Comparison of ENCODE assay signal across 8 cellular contexts in the genomic region with DNA sequence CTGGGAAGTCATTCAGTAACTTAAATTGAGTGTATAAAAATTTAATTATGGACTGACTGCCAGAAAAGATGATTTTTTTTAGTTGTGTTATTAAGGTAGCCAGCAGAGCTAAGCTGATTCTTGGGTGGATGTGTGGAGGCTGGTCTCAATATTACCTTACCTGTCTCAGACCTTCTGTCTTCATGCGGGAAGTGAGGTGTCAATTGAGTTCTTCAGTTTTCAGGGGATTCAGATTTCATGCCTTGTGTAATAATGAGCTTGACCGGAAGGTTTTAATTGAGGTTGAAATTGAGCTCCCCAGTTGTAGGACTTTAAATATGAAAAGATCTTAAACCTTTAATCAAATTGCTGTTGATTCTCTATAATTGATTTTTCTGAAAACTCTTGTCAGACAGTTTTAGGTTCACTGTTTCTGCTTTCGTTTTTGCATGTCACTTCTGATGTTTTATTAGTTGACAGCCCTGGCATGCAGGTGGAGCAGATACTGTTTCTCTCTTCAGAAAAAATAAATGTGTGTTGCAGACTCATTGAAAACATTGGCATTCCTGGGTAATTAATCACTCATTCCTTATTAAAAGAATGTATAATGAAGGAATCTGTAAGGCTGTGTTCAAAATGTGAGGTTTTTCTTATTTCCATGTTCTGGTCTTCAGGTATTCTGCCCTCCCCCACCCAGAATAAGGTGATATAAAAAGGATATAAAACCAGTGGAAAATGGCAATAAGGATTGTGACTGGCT. TPM values are rescaled to one million over a fixed set of nuclear protein-coding genes. Genes with fewer than 3 reads are reported as not detected.
A peak's percentile ranks its signal among the peaks of the same experiment; 100 is the strongest.
DNase-seq lines count a peak whose midpoint lies in the region; ATAC-seq and TF ChIP-seq lines count a peak whose summit lies in the region.

No MANE protein-coding gene starts in this region.

- DNase-seq in heart right ventricle = no peak
- no peak for DNase-seq in left ventricle myocardium superior
- DNase-seq in colonic mucosa = no peak
- DNase-seq in psoas muscle = no peak
- DNase-seq in ACHN = no peak
- no peak for DNase-seq in NCI-H1694 (lab: John Stamatoyannopoulos, UW)
- no peak for DNase-seq in DMS114 treated with DMSO at 0.1 percent for 48 hours (lab: John Stamatoyannopoulos, UW; ENCODE audit: unreplicated experiment)

- H3K9me3 ChIP-seq in heart right ventricle (no peaks in the 10 kb centered on the region), colonic mucosa (no peaks in the 10 kb centered on the region), psoas muscle (no peaks in the 10 kb centered on the region)

- in situ Hi-C loops in ACHN (cut with HindIII; ENCODE audit: low pct_ligation_motif_present, low pct_unique_long_range_greater_than_20kb, low sequenced_read_pairs) = no loop called here

- TF ChIP-seq CTCF in heart right ventricle (IDR thresholded peaks at IDR 0.05) = no peak
- no peak for TF ChIP-seq CTCF in colonic mucosa (IDR thresholded peaks at IDR 0.05)
- no peak for TF ChIP-seq CTCF in psoas muscle (IDR thresholded peaks at IDR 0.05)

- H3K4me3 ChIP-seq in heart right ventricle (peak overlapping the region in 7 of 10 donors; percentile 3 to 48 (median 47)), colonic mucosa (peak overlapping the region; percentile 35), psoas muscle (peak overlapping the region; percentile 42)

- intact Hi-C loops in heart right ventricle (cut with DNase I) (loop anchor here in 1 of 10 donors (10.0 kb wide), 1 partner anchor 54 kb away; the partner anchor contains the start of gene SCAANT1), left ventricle myocardium superior (cut with micrococcal nuclease) (no loop called here), colonic mucosa (cut with DNase I) (no loop called here), psoas muscle (cut with DNase I) (no loop called here)

- H3K27ac ChIP-seq in heart right ventricle = peak overlapping the region in 7 of 10 donors; percentile 13 to 84 (median 44)
- peak overlapping the region; percentile 88 for H3K27ac ChIP-seq in colonic mucosa
- H3K27ac ChIP-seq in psoas muscle = peak overlapping the region; percentile 73

- no peaks in the 10 kb centered on the region for H3K27me3 ChIP-seq in heart right ventricle
- H3K27me3 ChIP-seq in colonic mucosa = no peaks in the 10 kb centered on the region
- H3K27me3 ChIP-seq in psoas muscle (ENCODE audit: insufficient read depth in 3 of 3, low read length in 2 of 3) = no peaks in the 10 kb centered on the region

- peak overlapping the region; percentile 45 to 72 for H3K9ac ChIP-seq in colonic mucosa (ENCODE audit: low read depth in 2 of 2, low read length in 2 of 2)

- H3K4me1 ChIP-seq in heart right ventricle = peaks cover 0 to 81% (median 70%) of the 10 kb centered on the region in 9 donors
- peaks cover 21% of the 10 kb centered on the region for H3K4me1 ChIP-seq in colonic mucosa
- H3K4me1 ChIP-seq in psoas muscle = peaks cover 69% of the 10 kb centered on the region

- H3K36me3 ChIP-seq in heart right ventricle = peaks cover 0 to 12% (median 0%) of the 10 kb centered on the region in 9 donors
- H3K36me3 ChIP-seq in colonic mucosa = no peaks in the 10 kb centered on the region
- H3K36me3 ChIP-seq in psoas muscle (ENCODE audit: insufficient read depth in 1 of 2, low read depth in 1 of 2) = no peaks in the 10 kb centered on the region

- 67 to 77% methylated on average over 3 of the region's 3 CpGs for WGBS in heart right ventricle, 2 donors
- WGBS in psoas muscle, 3 donors = 18 to 32% (median 20%) methylated on average over 3 of the region's 3 CpGs

- no peak for ATAC-seq in heart right ventricle
- ATAC-seq in left ventricle myocardium superior = no peak
- ATAC-seq in HG03460 (IDR thresholded peaks at IDR 0.05; ENCODE audit: unreplicated experiment) = peak; percentile 29
- peak in 2 of 4 donors; percentile 30 to 46 for ATAC-seq in psoas muscle

RNA-seq across cellular contexts. Expression of gene PSMD6, which starts 54.5 kb away (rescaled TPM):
- total RNA-seq in heart right ventricle (100 to 1,000 TPM in 1 of 10 donors, 10 to 100 TPM in 9; 76.6 to 103 (median 87.5) TPM), left ventricle myocardium superior (70.7 TPM), colonic mucosa (10 to 100 TPM; 50.3 to 75.8 TPM), psoas muscle (100 to 1,000 TPM in 3 of 4 donors, 10 to 100 TPM in 1; 81.8 to 180 (median 128) TPM)
- polyA plus RNA-seq in heart right ventricle (10 to 100 TPM; 39.0 to 85.3 TPM), psoas muscle (100 to 1,000 TPM; 145 to 333 (median 186) TPM)

RNA-seq across cellular contexts. Expression of gene SCAANT1, which starts 56.6 kb away (rescaled TPM):
- total RNA-seq in heart right ventricle (not detected), left ventricle myocardium superior (not detected), colonic mucosa (not detected), psoas muscle (not detected)
- polyA plus RNA-seq in heart right ventricle (not detected), psoas muscle (not detected)
